Comparison of ENCODE assay signal across 8 cellular contexts in genomic region chr4:103075435-103075893, GRCh38. TPM values are rescaled to one million over a fixed set of nuclear protein-coding genes. Genes with fewer than 3 reads are reported as not detected.
DNase-seq lines count a peak whose midpoint lies in the region; ATAC-seq and TF ChIP-seq lines count a peak whose summit lies in the region.

No MANE protein-coding gene starts in this region.

- intact Hi-C loops in naive thymus-derived CD4-positive, alpha-beta T cell (cut with micrococcal nuclease), result loop anchor here (5.0 kb wide), 4 partner anchors 208 to 1728 kb away; partner anchors contain the start of genes CISD2 (in 1 of the 2) and PPP3CA (in 1 of the 2)

- WGBS in ectodermal cell, 2 experiments, result 46 to 57% methylated on average over 4 of the region's 4 CpGs

- H3K9me3 ChIP-seq in OCI-LY1 (ENCODE audit: low read length), result no peaks in the 10 kb centered on the region
- H3K9me3 ChIP-seq in ectodermal cell (ENCODE audit: control insufficient read depth, low read length), result no peaks in the 10 kb centered on the region
- H3K9me3 ChIP-seq in naive thymus-derived CD4-positive, alpha-beta T cell (ENCODE audit: control insufficient read depth in 2 of 3, low read length in 3 of 3), result no peaks in the 10 kb centered on the region

- H3K36me3 ChIP-seq in BJ (ENCODE audit: control insufficient read depth, insufficient read depth, low read length) (no peaks in the 10 kb centered on the region), OCI-LY1 (ENCODE audit: insufficient read depth, low read length) (peaks cover 18% of the 10 kb centered on the region), ectodermal cell (ENCODE audit: control insufficient read depth, insufficient read depth, low read length) (no peaks in the 10 kb centered on the region)
- H3K36me3 ChIP-seq in naive thymus-derived CD4-positive, alpha-beta T cell (ENCODE audit: control insufficient read depth in 2 of 3, insufficient read depth in 3 of 3, low read length in 3 of 3), result no peaks in the 10 kb centered on the region

- H3K27me3 ChIP-seq in BJ (ENCODE audit: control insufficient read depth, insufficient read depth, low read length) (no peaks in the 10 kb centered on the region), OCI-LY1 (ENCODE audit: insufficient read depth, low read length) (no peaks in the 10 kb centered on the region), ectodermal cell (ENCODE audit: control insufficient read depth, insufficient read depth, low read length, poor library complexity, severe bottlenecking) (peaks cover 28% of the 10 kb centered on the region)
- H3K27me3 ChIP-seq in naive thymus-derived CD4-positive, alpha-beta T cell (ENCODE audit: control insufficient read depth in 2 of 2, insufficient read depth in 2 of 2, low read length in 2 of 2), result no peaks in the 10 kb centered on the region

- H3K27me3 Mint-ChIP-seq in naive thymus-derived CD4-positive, alpha-beta T cell, result no peaks in the 10 kb centered on the region

- DNase-seq in BJ (ENCODE audit: low read depth) (no peak), mesenteric fat pad (ENCODE audit: low spot score) (no peak), NCI-H2107 treated with DMSO at 0.1 percent for 48 hours (lab: John Stamatoyannopoulos, UW; ENCODE audit: unreplicated experiment) (no peak)
- DNase-seq in naive thymus-derived CD4-positive, alpha-beta T cell, result no peak

- H4K20me1 ChIP-seq in OCI-LY1 (ENCODE audit: insufficient read depth, low read length), result no peaks in the 10 kb centered on the region

- POLR2A ChIA-PET in BJ (lab: Charles Lee), result no interaction called here
- POLR2A ChIA-PET in naive thymus-derived CD4-positive, alpha-beta T cell (lab: Charles Lee), result interaction anchor here (0.6 to 3.2 kb wide), 8 partner anchors 8 to 462 kb away, joined by 3 to 21 read pairs (median 4); partner anchors contain the start of genes BDH2, CISD2, SLC9B1 and UBE2D3

- TF ChIP-seq CTCF in BJ (IDR thresholded peaks at IDR 0.05; ENCODE audit: insufficient read depth, low read depth, low read length), result no peak
- no peak for TF ChIP-seq CTCF in OCI-LY1 (IDR thresholded peaks at IDR 0.05; ENCODE audit: low read length)

- H2AFZ ChIP-seq in OCI-LY1 (ENCODE audit: low read length), result no peak overlapping the region

- H3K4me1 Mint-ChIP-seq in naive thymus-derived CD4-positive, alpha-beta T cell, result peaks cover 27 to 58% (median 51%) of the 10 kb centered on the region in 7 donors

- peak overlapping the region; percentile 95 for H3K4me2 ChIP-seq in OCI-LY1 (ENCODE audit: low read length)

- H3K27ac Mint-ChIP-seq in naive thymus-derived CD4-positive, alpha-beta T cell, result peak overlapping the region; percentile 86 to 99 (median 97)

- ATAC-seq in GM18873 (IDR thresholded peaks at IDR 0.05; ENCODE audit: low FRiP score, unreplicated experiment) (peak; percentile 1), GM18505 (IDR thresholded peaks at IDR 0.05; ENCODE audit: unreplicated experiment) (no peak)
- ATAC-seq in naive thymus-derived CD4-positive, alpha-beta T cell, result no peak

- H3K27ac ChIP-seq in OCI-LY1 (ENCODE audit: low read depth, low read length, poor library complexity, severe bottlenecking) (peak overlapping the region; percentile 89), ectodermal cell (ENCODE audit: insufficient read depth, low read depth, low read length, poor library complexity, severe bottlenecking) (no peak overlapping the region)
- peak overlapping the region; percentile 87 for H3K27ac ChIP-seq in naive thymus-derived CD4-positive, alpha-beta T cell (ENCODE audit: low read depth, low read length)

- peaks cover 0 to 19% (median under 1%) of the 10 kb centered on the region in 5 donors for H3K36me3 Mint-ChIP-seq in naive thymus-derived CD4-positive, alpha-beta T cell

- peak overlapping the region; percentile 77 to 97 (median 95) for H3K4me3 Mint-ChIP-seq in naive thymus-derived CD4-positive, alpha-beta T cell

- H3F3A ChIP-seq in OCI-LY1 (ENCODE audit: insufficient read depth, low read length), result no peaks in the 10 kb centered on the region

- peaks cover 40% of the 10 kb centered on the region for H3K79me2 ChIP-seq in OCI-LY1 (ENCODE audit: insufficient read depth, low read length)

- H3K9me2 ChIP-seq in OCI-LY1 (ENCODE audit: low read depth, low read length), result no peaks in the 10 kb centered on the region

- no peak for TF ChIP-seq POLR2A in GM18505 (IDR thresholded peaks at IDR 0.05; ENCODE audit: borderline replicate concordance, extremely low read depth, insufficient read depth, insufficient read length)

- no peaks in the 10 kb centered on the region for H3K9me3 Mint-ChIP-seq in naive thymus-derived CD4-positive, alpha-beta T cell

- H3K9ac ChIP-seq in OCI-LY1 (ENCODE audit: low read length), result peak overlapping the region; percentile 74

- CTCF ChIA-PET in BJ (lab: Yijun Ruan, JAX), result interaction anchor here (1.2 to 1.8 kb wide), 3 partner anchors 15 to 455 kb away, joined by 3 to 5 read pairs (median 4); no protein-coding TSS in a partner anchor
- CTCF ChIA-PET in naive thymus-derived CD4-positive, alpha-beta T cell (lab: Charles Lee), result interaction anchor here (0.6 to 0.7 kb wide), 2 partner anchors 16 to 449 kb away, joined by 3 read pairs; no protein-coding TSS in a partner anchor

- H3K4me1 ChIP-seq in OCI-LY1 (ENCODE audit: insufficient read depth, low read length, severe bottlenecking) (peaks cover 47% of the 10 kb centered on the region), ectodermal cell (ENCODE audit: control insufficient read depth, insufficient read depth, low read length) (peaks cover 4% of the 10 kb centered on the region)
- H3K4me1 ChIP-seq in naive thymus-derived CD4-positive, alpha-beta T cell (ENCODE audit: control insufficient read depth in 2 of 2, insufficient read depth in 2 of 2, low read length in 2 of 2), result peaks cover 10 to 17% of the 10 kb centered on the region in 2 donors

- H3K4me3 ChIP-seq in BJ (ENCODE audit: low read depth, low read length) (peak overlapping the region; percentile 68), OCI-LY1 (ENCODE audit: low read depth, low read length, poor library complexity, severe bottlenecking) (peak overlapping the region; percentile 67), ectodermal cell (ENCODE audit: insufficient read depth, low read depth, low read length) (peak overlapping the region; percentile 82)
- H3K4me3 ChIP-seq in naive thymus-derived CD4-positive, alpha-beta T cell (ENCODE audit: low read length), result peak overlapping the region; percentile 74

RNA-seq across cellular contexts. Expression of gene SLC9B2, which starts 1.1 kb away (rescaled TPM):
- polyA plus RNA-seq in BJ (2011; rRNA removed), result 12.6 and 15.9 TPM in 2 replicates
- polyA minus RNA-seq in BJ (2011; rRNA and poly(A)+ RNA removed), result 5.6 and 6.4 TPM in 2 replicates
- 11.9 TPM for polyA plus RNA-seq in ectodermal cell (2013, experiment 1 of 4)
- polyA plus RNA-seq in ectodermal cell (2013, experiment 2 of 4), result 12.5 TPM
- 10.0 TPM for polyA plus RNA-seq in ectodermal cell (2013, experiment 3 of 4)
- 11.8 TPM for polyA plus RNA-seq in ectodermal cell (2013, experiment 4 of 4)
- 10 to 100 TPM; 15.9 to 26.3 (median 20.1) TPM for total RNA-seq in naive thymus-derived CD4-positive, alpha-beta T cell
- 10 to 100 TPM; 12.7 to 14.4 TPM for polyA plus RNA-seq in naive thymus-derived CD4-positive, alpha-beta T cell
- total RNA-seq in mesenteric fat pad, result 17.2 TPM

RNA-seq across cellular contexts. Expression of gene BDH2, which starts 24.2 kb away (rescaled TPM):
- 41.6 and 67.5 TPM in 2 replicates for polyA plus RNA-seq in BJ (2011; rRNA removed)
- 6.5 and 8.0 TPM in 2 replicates for polyA minus RNA-seq in BJ (2011; rRNA and poly(A)+ RNA removed)
- polyA plus RNA-seq in ectodermal cell (2013, experiment 1 of 4), result 54.7 TPM
- polyA plus RNA-seq in ectodermal cell (2013, experiment 2 of 4), result 54.5 TPM
- 54.0 TPM for polyA plus RNA-seq in ectodermal cell (2013, experiment 3 of 4)
- polyA plus RNA-seq in ectodermal cell (2013, experiment 4 of 4), result 60.9 TPM
- total RNA-seq in naive thymus-derived CD4-positive, alpha-beta T cell, result 10 to 100 TPM in 4 of 5 experiments, 1 to 10 TPM in 1; 8.4 to 21.9 (median 18.5) TPM
- 10 to 100 TPM; 33.3 to 41.0 TPM for polyA plus RNA-seq in naive thymus-derived CD4-positive, alpha-beta T cell
- total RNA-seq in mesenteric fat pad, result 31.4 TPM

RNA-seq across cellular contexts. Expression of gene SLC9B1, which starts 56.0 kb away (rescaled TPM):
- polyA plus RNA-seq in BJ (2011; rRNA removed), result 0.07 and 0.25 TPM in 2 replicates
- polyA minus RNA-seq in BJ (2011; rRNA and poly(A)+ RNA removed), result 0.24 TPM in 1 of 2 replicates, not detected in the other
- 0.91 TPM for polyA plus RNA-seq in ectodermal cell (2013, experiment 1 of 4)
- 1.2 TPM for polyA plus RNA-seq in ectodermal cell (2013, experiment 2 of 4)
- 2.3 TPM for polyA plus RNA-seq in ectodermal cell (2013, experiment 3 of 4)
- 1.7 TPM for polyA plus RNA-seq in ectodermal cell (2013, experiment 4 of 4)
- 1 to 10 TPM; 1.4 to 7.2 (median 3.9) TPM for total RNA-seq in naive thymus-derived CD4-positive, alpha-beta T cell
- 1 to 10 TPM; 1.7 to 3.4 TPM for polyA plus RNA-seq in naive thymus-derived CD4-positive, alpha-beta T cell
- total RNA-seq in mesenteric fat pad, result 0.87 TPM
